In genomic region chr10:123522702-123523312, GRCh38 we compare ENCODE assay signal across 22 cellular contexts.
A peak's percentile ranks its signal among the peaks of the same experiment; 100 is the strongest.
DNase-seq lines count a peak whose midpoint lies in the region; ATAC-seq and TF ChIP-seq lines count a peak whose summit lies in the region.
"Had no signal": no experiment of that assay in that cellular context is flagged by ENCODE, and none has a peak within 500 bp of the region (broad histone marks: within the 10 kb centered on the region; RNA-seq: fewer than 3 reads in every experiment).

No MANE protein-coding gene starts in this region.

- no peaks in the 10 kb centered on the region for H3K4me1 ChIP-seq in transverse colon
- H3K4me1 ChIP-seq: Caco-2, pancreas, uterus had no signal

- in situ Hi-C loops in transverse colon (cut with MboI; ENCODE audit: low pct_ligation_motif_present in 1 of 4, low pct_unique_long_range_greater_than_20kb in 1 of 4, low sequenced_read_pairs in 3 of 4), result no loop called here

- 40 to 77% methylated on average over 1 to 10 of the region's 10 CpGs for WGBS in transverse colon (ENCODE audit: low coverage in 1 of 2), 2 donors

- peak; percentile 23 for DNase-seq in NCI-H510A treated with DMSO at 0.1 percent for 48 hours (lab: John Stamatoyannopoulos, UW)
- DNase-seq in NCI-H510A (lab: John Stamatoyannopoulos, UW), result no peak
- peak; percentile 33 for DNase-seq in transverse colon
- no peak for DNase-seq in cardiac septum (ENCODE audit: low spot score)
- no peak for DNase-seq in NK-92 treated with Interleukin-12 subunit alpha and Interleukin-12 subunit beta, amount 100 ng/mL, for 24 hours (lab: John Stamatoyannopoulos, UW)
- DNase-seq: 8988T; activated CD4-positive, alpha-beta T cell treated with anti-CD3 and anti-CD28 coated beads for 36 hours; activated effector memory CD4-positive, alpha-beta T cell treated with anti-CD3 and anti-CD28 coated beads, Interleukin-2, amount 50 U/mL, for 16 hours; Caco-2; GOT3; natural killer cell; NCI-H1092 treated with DMSO at 0.1 percent for 48 hours; NCI-H69; pancreas; SHP77; stimulated activated CD4-positive, alpha-beta T cell treated with anti-CD3 and anti-CD28 coated beads, Interleukin-15, amount 100 ng/mL, for 24 hours; uterus had no signal

- intact Hi-C loops in transverse colon (cut with DNase I; ENCODE audit: low total_unique reads), result no loop called here
- intact Hi-C loops in cardiac septum (cut with DNase I), result no loop called here

- TF ChIP-seq EP300 in transverse colon (IDR thresholded peaks at IDR 0.05; ENCODE audit: low read depth), result no peak

- no peak overlapping the region for H3K27ac ChIP-seq in transverse colon
- H3K27ac ChIP-seq: pancreas, uterus had no signal

- H3K4me3 ChIP-seq in transverse colon, result no peak overlapping the region
- H3K4me3 ChIP-seq: pancreas, uterus had no signal

- no peaks in the 10 kb centered on the region for H3K27me3 ChIP-seq in transverse colon
- H3K27me3 ChIP-seq: pancreas, uterus had no signal

- no peak for TF ChIP-seq CTCF in transverse colon (IDR thresholded peaks at IDR 0.05)

- ATAC-seq in GM19438 (IDR thresholded peaks at IDR 0.05; ENCODE audit: low read depth, unreplicated experiment), result peak; percentile 76
- peak; percentile 73 for ATAC-seq in HG02870 (IDR thresholded peaks at IDR 0.05; ENCODE audit: unreplicated experiment)
- no peak for ATAC-seq in GM21367 (IDR thresholded peaks at IDR 0.05; ENCODE audit: unreplicated experiment)
- ATAC-seq: activated CD4-positive, alpha-beta T cell treated with anti-CD3 and anti-CD28 coated beads for 36 hours; left lobe of liver; natural killer cell; pancreas; sciatic nerve had no signal

- H3K36me3 ChIP-seq in transverse colon, result no peaks in the 10 kb centered on the region
- H3K36me3 ChIP-seq: pancreas, uterus had no signal

- no peaks in the 10 kb centered on the region for H3K9me3 ChIP-seq in transverse colon
- H3K9me3 ChIP-seq: Caco-2, pancreas, uterus had no signal

- TF ChIP-seq POLR2A in transverse colon (IDR thresholded peaks at IDR 0.05), result no peak

Comparison
In these comparisons a context has a peak if more than half of its experiments do, and no peak if none do; other contexts are left out.
1. DNase-seq: peak in NCI-H510A treated with DMSO at 0.1 percent for 48 hours (single experiment) and transverse colon (single experiment); none in NCI-H510A (single experiment), cardiac septum (single experiment) and NK-92 treated with Interleukin-12 subunit alpha and Interleukin-12 subunit beta, amount 100 ng/mL, for 24 hours (single experiment).